ENCODE assay signal across 1 cellular context in genomic region chr2:61065706-61066688, GRCh38.
TF ChIP-seq lines count a peak whose summit lies in the region.

SANBR (plus strand) TSS chr2:61065871; CDS start chr2:61070351, 4,480 bp downstream.

TF ChIP-seq in HepG2, 621 proteins besides CTCF, POLR2A, EP300 and RAD21 (continued from another document and continues in another):
- TF ChIP-seq TFDP1 (CRISPR knock-in tag; IDR thresholded peaks at IDR 0.05; ENCODE audit: borderline replicate concordance) (no peak; the same call in none of the 2 replicates), JUNB (CRISPR knock-in tag; IDR thresholded peaks at IDR 0.05; ENCODE audit: borderline replicate concordance) (no peak), RFX1 (IDR thresholded peaks at IDR 0.05) (no peak), ZNF234 (CRISPR knock-in tag; conservative IDR thresholded peaks at IDR 0.05) (no peak), ZFP91 (CRISPR knock-in tag; IDR thresholded peaks at IDR 0.05; ENCODE audit: borderline replicate concordance) (peak; percentile 46; the same call in 1 of the 2 replicates), GPN1 (CRISPR knock-in tag; IDR thresholded peaks at IDR 0.05; ENCODE audit: borderline replicate concordance) (no peak), ZNF570 (CRISPR knock-in tag; IDR thresholded peaks at IDR 0.05; ENCODE audit: borderline replicate concordance) (no peak), ZNF577 (CRISPR knock-in tag; IDR thresholded peaks at IDR 0.05; ENCODE audit: borderline replicate concordance, low read depth) (no peak), SRSF4 (IDR thresholded peaks at IDR 0.05; ENCODE audit: low read depth, low read length, poor library complexity, severe bottlenecking) (no peak), AHDC1 (CRISPR knock-in tag; IDR thresholded peaks at IDR 0.05; ENCODE audit: borderline replicate concordance) (0 out of 2 replicates have a peak, but pooled peaks have one; percentile 15), CHD4 (IDR thresholded peaks at IDR 0.05; ENCODE audit: borderline replicate concordance, low read length) (no peak), NFKB2 (CRISPR knock-in tag; IDR thresholded peaks at IDR 0.05; ENCODE audit: borderline replicate concordance) (0 out of 2 replicates have a peak, but pooled peaks have one; percentile 73), ZNF503 (CRISPR knock-in tag; IDR thresholded peaks at IDR 0.05) (0 out of 2 replicates have a peak, but pooled peaks have one; percentile 7), ZNF451 (CRISPR knock-in tag; IDR thresholded peaks at IDR 0.05) (no peak), TP53 (CRISPR knock-in tag; conservative IDR thresholded peaks at IDR 0.05) (no peak), ZBTB3 (CRISPR knock-in tag; IDR thresholded peaks at IDR 0.05; ENCODE audit: borderline replicate concordance, low read depth) (0 out of 2 replicates have a peak, but pooled peaks have one; percentile 17), E2F2 (CRISPR knock-in tag; IDR thresholded peaks at IDR 0.05; ENCODE audit: borderline replicate concordance) (no peak), CREBL2 (CRISPR knock-in tag; IDR thresholded peaks at IDR 0.05; ENCODE audit: borderline replicate concordance) (no peak), ZNF567 (CRISPR knock-in tag; IDR thresholded peaks at IDR 0.05; ENCODE audit: borderline replicate concordance) (peak; percentile 93), CENPBD1 (CRISPR knock-in tag; IDR thresholded peaks at IDR 0.05; ENCODE audit: borderline replicate concordance, low read depth) (no peak; the same call in 1 of the 2 replicates), SNRNP70 (IDR thresholded peaks at IDR 0.05; ENCODE audit: low read depth, low read length) (no peak), PBX3 (CRISPR knock-in tag; IDR thresholded peaks at IDR 0.05; ENCODE audit: borderline replicate concordance) (no peak), ZC3H4 (CRISPR knock-in tag; IDR thresholded peaks at IDR 0.05; ENCODE audit: borderline replicate concordance) (no peak), SP140L (CRISPR knock-in tag; IDR thresholded peaks at IDR 0.05; ENCODE audit: borderline replicate concordance) (no peak; the same call in 1 of the 2 replicates), ZNF512 (CRISPR knock-in tag; IDR thresholded peaks at IDR 0.05) (no peak), ZNF550 (CRISPR knock-in tag; IDR thresholded peaks at IDR 0.05; ENCODE audit: borderline replicate concordance) (no peak), PRPF4 (IDR thresholded peaks at IDR 0.05; ENCODE audit: low read depth, low read length, poor library complexity, severe bottlenecking) (no peak), MTA1 (CRISPR knock-in tag; IDR thresholded peaks at IDR 0.05; ENCODE audit: borderline replicate concordance) (peak; percentile 72; the same call in 1 of the 2 replicates), ATF7-NPFF (CRISPR knock-in tag; IDR thresholded peaks at IDR 0.05; ENCODE audit: low read depth) (peak; percentile 97), AGO1 (IDR thresholded peaks at IDR 0.05; ENCODE audit: low read depth, low read length, poor library complexity, severe bottlenecking) (peak; percentile 25), ZNF142 (CRISPR knock-in tag; IDR thresholded peaks at IDR 0.05) (peak; percentile 99), SMAD1 (CRISPR knock-in tag; IDR thresholded peaks at IDR 0.05; ENCODE audit: borderline replicate concordance, low read depth) (peak; percentile 46; the same call in 1 of the 2 replicates), REL (CRISPR knock-in tag; conservative IDR thresholded peaks at IDR 0.05) (peak; percentile 96)
